In the genomic region with DNA sequence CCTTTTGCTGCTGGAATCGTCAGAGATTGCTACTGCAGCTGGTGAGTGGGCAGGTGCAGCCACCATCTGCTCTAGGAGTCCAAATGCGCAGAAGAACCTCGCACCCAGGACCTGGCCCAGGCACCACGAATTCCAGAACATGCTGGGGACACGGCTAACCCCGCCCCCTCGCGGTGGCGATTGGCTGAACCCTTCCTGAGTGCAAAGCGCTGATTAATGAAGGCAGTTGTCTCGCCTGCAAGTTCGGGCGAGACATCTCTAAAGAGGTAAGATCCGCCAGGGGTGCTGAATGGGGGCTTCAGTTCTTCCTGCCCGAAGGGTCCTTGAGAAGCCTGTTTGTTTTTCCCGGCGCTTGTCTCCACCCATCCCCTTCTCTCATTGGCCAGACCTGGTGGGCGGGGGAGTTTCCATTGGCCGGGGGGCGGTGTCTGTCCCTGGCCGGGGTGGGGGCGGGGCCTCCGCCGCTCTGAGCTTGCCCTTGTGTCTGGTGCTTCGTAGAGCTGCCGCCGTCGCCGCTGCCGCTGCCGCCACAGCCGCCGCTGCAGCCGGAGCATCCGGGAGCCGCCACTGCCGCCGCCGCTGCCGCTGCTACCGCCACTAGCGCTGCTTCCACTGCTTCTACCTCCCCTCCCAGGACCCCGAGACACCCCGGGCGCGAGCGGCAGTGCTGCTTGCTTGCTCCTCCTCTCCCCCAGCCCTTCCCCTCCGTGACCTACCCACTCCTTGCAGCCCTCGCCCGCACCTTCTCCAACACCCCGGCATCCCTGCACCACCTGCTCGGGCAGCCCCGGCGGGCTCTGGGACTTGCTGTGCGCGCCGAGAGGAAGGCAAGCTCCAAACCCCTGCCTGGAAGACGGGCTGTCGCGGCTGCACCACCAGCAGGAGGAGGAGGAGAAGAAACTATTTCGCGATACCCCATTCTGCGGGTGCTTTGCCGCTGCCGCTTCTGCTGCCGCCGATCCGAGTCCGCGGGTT, we compare ENCODE assay signal across 9 cellular contexts. TPM values are rescaled to one million over a fixed set of nuclear protein-coding genes. Genes with fewer than 3 reads are reported as not detected.
DNase-seq lines count a peak whose midpoint lies in the region; ATAC-seq and TF ChIP-seq lines count a peak whose summit lies in the region.
"Had no signal": no experiment of that assay in that cellular context is flagged by ENCODE, and none has a peak within 500 bp of the region (broad histone marks: within the 10 kb centered on the region; RNA-seq: fewer than 3 reads in every experiment).

CADM2 (plus strand) TSS at position 495 of the 975 bp plus-strand sequence.

- H3K36me3 ChIP-seq in KMS-11 (ENCODE audit: insufficient read depth): no peaks in the 10 kb centered on the region
- H3K36me3 ChIP-seq: neutrophil had no signal

- H3K27me3 ChIP-seq in KMS-11 (ENCODE audit: insufficient read depth, low read depth): no peaks in the 10 kb centered on the region

- peaks cover 26% of the 10 kb centered on the region for H3K27me3 Mint-ChIP-seq in activated naive CD8-positive, alpha-beta T cell treated with anti-CD3 and anti-CD28 coated beads, Interleukin-2, amount 10 ng/mL, durations not matched to agents 7 days and 5 days
- H3K27me3 Mint-ChIP-seq in glutamatergic neuron (ENCODE audit: unreplicated experiment): peaks cover 8% of the 10 kb centered on the region

- DNase-seq in DMS53 (lab: John Stamatoyannopoulos, UW): peak; percentile 84
- peak; percentile 71 for DNase-seq in SKM-1 (lab: John Stamatoyannopoulos, UW; ENCODE audit: unreplicated experiment)
- DNase-seq in activated naive CD8-positive, alpha-beta T cell treated with anti-CD3 and anti-CD28 coated beads, Interleukin-2, amount 10 ng/mL, durations not matched to agents 7 days and 5 days: peak; percentile 72
- DNase-seq in glutamatergic neuron: peak; percentile 94
- DNase-seq in occipital lobe (lab: John Stamatoyannopoulos, UW): peak; percentile 95
- DNase-seq in superior temporal gyrus (ENCODE audit: extremely low spot score): peak; percentile 90

- no peak within 1 kb of the TSS for H3K27ac ChIP-seq in KMS-11
- H3K27ac ChIP-seq: neutrophil had no signal

- TF ChIP-seq CTCF in KMS-11 (conservative IDR thresholded peaks at IDR 0.05; ENCODE audit: low read depth, low read length) (peak; percentile 35; the same call in 1 of the 2 replicates), glutamatergic neuron (IDR thresholded peaks at IDR 0.05; ENCODE audit: partially characterized antibody, unreplicated experiment) (peak; percentile 61)

- H3K27ac Mint-ChIP-seq in activated naive CD8-positive, alpha-beta T cell treated with anti-CD3 and anti-CD28 coated beads, Interleukin-2, amount 10 ng/mL, durations not matched to agents 7 days and 5 days: no peak within 1 kb of the TSS
- peak within 1 kb of the TSS; percentile 65 for H3K27ac Mint-ChIP-seq in glutamatergic neuron (ENCODE audit: unreplicated experiment)

- no peaks in the 10 kb centered on the region for H3K36me3 Mint-ChIP-seq in activated naive CD8-positive, alpha-beta T cell treated with anti-CD3 and anti-CD28 coated beads, Interleukin-2, amount 10 ng/mL, durations not matched to agents 7 days and 5 days
- no peaks in the 10 kb centered on the region for H3K36me3 Mint-ChIP-seq in glutamatergic neuron (ENCODE audit: unreplicated experiment)

- ATAC-seq in GM21737 (IDR thresholded peaks at IDR 0.05; ENCODE audit: unreplicated experiment): peak; percentile 95
- peak; percentile 98 for ATAC-seq in activated naive CD8-positive, alpha-beta T cell treated with anti-CD3 and anti-CD28 coated beads, Interleukin-2, amount 10 ng/mL, durations not matched to agents 7 days and 5 days (ENCODE audit: low read depth)

- H3K9ac ChIP-seq in KMS-11: peak within 1 kb of the TSS; percentile 30; the same call in 1 of the 2 replicates

- H3K79me2 ChIP-seq in KMS-11 (ENCODE audit: insufficient read depth, low read depth): no peaks in the 10 kb centered on the region

- H4K20me1 ChIP-seq in KMS-11 (ENCODE audit: insufficient read depth): no peaks in the 10 kb centered on the region

- H2AFZ ChIP-seq in KMS-11 (ENCODE audit: low read depth): peak within 1 kb of the TSS; percentile 93

- peak within 1 kb of the TSS; percentile 68 for H3K4me2 ChIP-seq in KMS-11

- H3K4me1 ChIP-seq in KMS-11 (ENCODE audit: low read depth, poor library complexity, severe bottlenecking): no peaks in the 10 kb centered on the region

- peak within 1 kb of the TSS; percentile 68 for H3K4me3 Mint-ChIP-seq in activated naive CD8-positive, alpha-beta T cell treated with anti-CD3 and anti-CD28 coated beads, Interleukin-2, amount 10 ng/mL, durations not matched to agents 7 days and 5 days
- peak within 1 kb of the TSS; percentile 95 for H3K4me3 Mint-ChIP-seq in glutamatergic neuron (ENCODE audit: unreplicated experiment)

- POLR2A ChIA-PET in activated naive CD8-positive, alpha-beta T cell treated with anti-CD3 and anti-CD28 coated beads, Interleukin-2, amount 10 ng/mL, durations not matched to agents 7 days and 5 days (lab: Charles Lee): no interaction called here

- H3K9me3 Mint-ChIP-seq in activated naive CD8-positive, alpha-beta T cell treated with anti-CD3 and anti-CD28 coated beads, Interleukin-2, amount 10 ng/mL, durations not matched to agents 7 days and 5 days: no peaks in the 10 kb centered on the region
- peaks cover 8% of the 10 kb centered on the region for H3K9me3 Mint-ChIP-seq in glutamatergic neuron (ENCODE audit: unreplicated experiment)

- peak within 1 kb of the TSS; percentile 23 for H3K4me3 ChIP-seq in KMS-11 (IDR thresholded peaks at IDR 0.05; ENCODE audit: insufficient read depth, low read depth, low read length)

- H3K4me1 Mint-ChIP-seq in activated naive CD8-positive, alpha-beta T cell treated with anti-CD3 and anti-CD28 coated beads, Interleukin-2, amount 10 ng/mL, durations not matched to agents 7 days and 5 days: peaks cover 4% of the 10 kb centered on the region
- peaks cover 27% of the 10 kb centered on the region for H3K4me1 Mint-ChIP-seq in glutamatergic neuron (ENCODE audit: low read depth, unreplicated experiment)

RNA-seq across cellular contexts. Expression of gene CADM2, which starts in this region (rescaled TPM):
- total RNA-seq in activated naive CD8-positive, alpha-beta T cell treated with anti-CD3 and anti-CD28 coated beads, Interleukin-2, amount 10 ng/mL, durations not matched to agents 7 days and 5 days: under 1 TPM; 0.47 to 0.62 TPM
- total RNA-seq in glutamatergic neuron (ENCODE audit: unreplicated experiment): 233 TPM
- total RNA-seq in occipital lobe: 96.5 TPM

Comparison
In these comparisons a context has a peak if more than half of its experiments do, and no peak if none do; other contexts are left out.
1. RNA of gene CADM2 (total RNA-seq): 233 TPM in glutamatergic neuron (single experiment) and 96.5 TPM in occipital lobe (single experiment); 0.47 to 0.62 TPM in activated naive CD8-positive, alpha-beta T cell treated with anti-CD3 and anti-CD28 coated beads, Interleukin-2, amount 10 ng/mL, durations not matched to agents 7 days and 5 days; every median in the first group is over 10 times any median in the second.
2. Peak in DNase-seq and ATAC-seq in activated naive CD8-positive, alpha-beta T cell treated with anti-CD3 and anti-CD28 coated beads, Interleukin-2, amount 10 ng/mL, durations not matched to agents 7 days and 5 days; RNA of the gene not detected or under 1 TPM.
3. Peak in every context shown above with its lines, with median percentiles within 50 percentile points of each other: DNase-seq.